18 cellular contexts compared by ENCODE assay signal in the genomic region with DNA sequence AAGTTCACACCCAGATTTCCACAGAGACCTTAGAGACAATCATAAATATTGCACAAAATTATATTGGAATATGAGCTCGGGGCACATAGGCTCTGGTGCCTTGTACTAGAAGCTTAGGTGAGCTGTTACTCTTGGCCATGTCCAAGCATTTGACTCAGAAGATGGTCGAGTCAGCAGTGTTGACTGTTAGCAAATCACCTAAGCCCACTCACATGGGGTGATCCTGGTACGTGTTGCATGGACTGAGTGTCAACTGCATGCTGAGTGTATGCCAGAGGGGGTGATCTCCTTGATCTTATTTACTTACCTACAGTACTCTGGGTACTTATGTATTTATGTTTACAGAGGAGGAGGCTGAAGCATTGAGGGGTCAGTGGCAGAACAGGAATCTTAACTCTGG. TPM values are rescaled to one million over a fixed set of nuclear protein-coding genes. Genes with fewer than 3 reads are reported as not detected.
DNase-seq lines count a peak whose midpoint lies in the region; ATAC-seq, FAIRE-seq and TF ChIP-seq lines count a peak whose summit lies in the region.
"Had no signal": no experiment of that assay in that cellular context is flagged by ENCODE, and none has a peak within 500 bp of the region (broad histone marks: within the 10 kb centered on the region; RNA-seq: fewer than 3 reads in every experiment).

No MANE protein-coding gene starts in this region.

- H3K4ac ChIP-seq in H1 (replicated peaks; ENCODE audit: insufficient read length, low read depth, low read length) = no peak overlapping the region

- CTCF ChIA-PET in CD8-positive, alpha-beta memory T cell (lab: Charles Lee) = interaction anchor here (0.7 to 5.1 kb wide), 2 partner anchors 14 to 24 kb away, joined by 3 to 29 read pairs; partner anchors contain the start of gene SMAD3
- CTCF ChIA-PET in OCI-LY7 (lab: Charles Lee; ENCODE audit: unreplicated experiment) = interaction anchor here (0.9 to 1.2 kb wide), 2 partner anchors 8 to 10 kb away, joined by 3 read pairs; no protein-coding TSS in a partner anchor
- CTCF ChIA-PET in H1 (lab: Charles Lee; ENCODE audit: partially characterized antibody) = interaction anchor here (0.7 to 1.4 kb wide), 8 partner anchors 10 to 258 kb away, joined by 3 read pairs; no protein-coding TSS in a partner anchor

- peaks cover 91 to 98% (median 97%) of the 10 kb centered on the region in 3 donors for H3K4me1 Mint-ChIP-seq in CD8-positive, alpha-beta memory T cell

- POLR2A ChIA-PET in CD8-positive, alpha-beta memory T cell (lab: Charles Lee) = interaction anchor here (0.6 to 2.3 kb wide), 2 partner anchors 9 to 10 kb away, joined by 5 to 9 read pairs; no protein-coding TSS in a partner anchor
- POLR2A ChIA-PET in OCI-LY7 (lab: Charles Lee) = interaction anchor here (0.6 to 12.4 kb wide), 6 partner anchors 10 to 377 kb away, joined by 3 to 80 read pairs (median 6); partner anchors contain the start of gene SMAD6
- POLR2A ChIA-PET in H1 (lab: Charles Lee; ENCODE audit: partially characterized antibody) = interaction anchor here (1.8 kb wide), 1 partner anchor 11 kb away, joined by 6 read pairs; no protein-coding TSS in a partner anchor

- TF ChIP-seq CTCF in OCI-LY7 (conservative IDR thresholded peaks at IDR 0.05; ENCODE audit: low read length) = no peak
- no peak for TF ChIP-seq CTCF in H1 (IDR thresholded peaks at IDR 0.05; ENCODE audit: control extremely low read depth in 1 of 3, insufficient read depth in 1 of 3, low read depth in 1 of 3, low read length in 3 of 3)
- no peak for TF ChIP-seq CTCF in sigmoid colon (IDR thresholded peaks at IDR 0.05)

- H3K9me3 ChIP-seq in CD8-positive, alpha-beta memory T cell (ENCODE audit: low read length) = no peaks in the 10 kb centered on the region
- no peaks in the 10 kb centered on the region for H3K9me3 ChIP-seq in OCI-LY7 (ENCODE audit: low read length)
- no peaks in the 10 kb centered on the region for H3K9me3 ChIP-seq in H1 (ENCODE audit: insufficient read depth in 2 of 2, low read depth in 1 of 2, low read length in 1 of 2)
- H3K9me3 ChIP-seq in sigmoid colon = no peaks in the 10 kb centered on the region

- FAIRE-seq in H1 (lab: Jason Lieb, UNC) = no peak
- FAIRE-seq in HTR-8/SVneo (lab: Jason Lieb, UNC) = no peak
- FAIRE-seq: G401.6 had no signal

- no peak overlapping the region for H3K56ac ChIP-seq in H1 (replicated peaks; ENCODE audit: insufficient read length, low read depth, low read length)

- DNase-seq in CD8-positive, alpha-beta memory T cell = no peak
- DNase-seq in OCI-LY7 (ENCODE audit: low spot score) (no peak), H1 (ENCODE audit: low read depth in 1 of 2, low spot score in 2 of 2) (no peak), sigmoid colon (no peak), HTR-8/SVneo (ENCODE audit: insufficient read length, low spot score) (no peak), superior temporal gyrus (ENCODE audit: extremely low spot score) (no peak), substantia nigra (lab: John Stamatoyannopoulos, UW) (no peak)
- DNase-seq: activated naive CD4-positive, alpha-beta T cell treated with anti-CD3 and anti-CD28 coated beads, Interleukin-2, amount 10 ng/mL, durations not matched to agents 7 days and 5 days; effector CD8-positive, alpha-beta T cell; HCEC 1CT; MV-4-11; NCI-H526 treated with DMSO at 0.1 percent for 48 hours; posterior cingulate gyrus; WERI-Rb-1 had no signal

- peak overlapping the region; percentile 4; the same call in 1 of the 2 replicates for H4K8ac ChIP-seq in H1 (ENCODE audit: extremely low read depth, insufficient read depth, low read length)

- TF ChIP-seq RAD21 in H1 (IDR thresholded peaks at IDR 0.05 in 1 of 2, conservative IDR thresholded peaks at IDR 0.05 in 1 of 2; ENCODE audit: low read depth in 2 of 2, low read length in 2 of 2) = no peak

- H2BK5ac ChIP-seq in H1 (ENCODE audit: low read depth, low read length) = no peak overlapping the region

- H3K36me3 ChIP-seq in CD8-positive, alpha-beta memory T cell (ENCODE audit: insufficient read depth, low read length) = no peaks in the 10 kb centered on the region
- H3K36me3 ChIP-seq in OCI-LY7 (ENCODE audit: insufficient read depth, low read length) (peaks cover 41% of the 10 kb centered on the region), H1 (ENCODE audit: control insufficient read depth in 2 of 4, insufficient read depth in 4 of 4, low read length in 3 of 4) (no peaks in the 10 kb centered on the region; a peak in 1 of 8 replicates), sigmoid colon (no peaks in the 10 kb centered on the region)
- H3K36me3 ChIP-seq: WERI-Rb-1 had no signal

- no peak for TF ChIP-seq POLR2A in H1 (IDR thresholded peaks at IDR 0.05; ENCODE audit: control extremely low read depth in 1 of 2, low read depth in 2 of 2, low read length in 2 of 2)
- TF ChIP-seq POLR2A in sigmoid colon (IDR thresholded peaks at IDR 0.05) = no peak

- 89% methylated on average over 3 of the region's 3 CpGs; no CpG with 5 or more reads in 1 of the 2 experiments for WGBS in H1 (ENCODE audit: extremely low coverage in 1 of 2, insufficient coverage in 1 of 2, insufficient read length in 1 of 2, insufficient replicate concordance in 2 of 2, low coverage in 1 of 2, low lambda C conversion rate in 2 of 2, missing lambda C conversion rate in 1 of 2), 2 experiments
- WGBS in sigmoid colon, 2 donors = 83 to 88% methylated on average over 3 of the region's 3 CpGs

- H3K27me3 ChIP-seq in CD8-positive, alpha-beta memory T cell (ENCODE audit: insufficient read depth, low read length, poor library complexity, severe bottlenecking) = no peaks in the 10 kb centered on the region
- H3K27me3 ChIP-seq in H1 (replicated peaks in 1 of 4; ENCODE audit: control insufficient read depth in 3 of 4, extremely low read depth in 1 of 4, insufficient read depth in 3 of 4, low read length in 3 of 4) = no peaks in the 10 kb centered on the region
- no peaks in the 10 kb centered on the region for H3K27me3 ChIP-seq in sigmoid colon

- peaks cover 93% of the 10 kb centered on the region for H3K79me2 ChIP-seq in OCI-LY7 (ENCODE audit: insufficient read depth, low read depth, low read length)
- peaks cover 0 to 16% of the 10 kb centered on the region in 2 experiments; a peak in 2 of 4 replicates for H3K79me2 ChIP-seq in H1 (ENCODE audit: control insufficient read depth in 1 of 2, insufficient read depth in 2 of 2, low read length in 2 of 2)

- intact Hi-C loops in OCI-LY7 (cut with micrococcal nuclease; ENCODE audit: unreplicated experiment) = no loop called here
- intact Hi-C loops in sigmoid colon (cut with DNase I) = no loop called here

- H2BK15ac ChIP-seq in H1 (ENCODE audit: low read length) = no peak overlapping the region

- no peaks in the 10 kb centered on the region for H3K9me3 Mint-ChIP-seq in CD8-positive, alpha-beta memory T cell
- H3K9me3 Mint-ChIP-seq: activated naive CD4-positive, alpha-beta T cell treated with anti-CD3 and anti-CD28 coated beads, Interleukin-2, amount 10 ng/mL, durations not matched to agents 7 days and 5 days had no signal

- no peak overlapping the region for H3K4me3 ChIP-seq in CD8-positive, alpha-beta memory T cell (ENCODE audit: low read length)
- H3K4me3 ChIP-seq in OCI-LY7 (ENCODE audit: low read depth, low read length, poor library complexity, severe bottlenecking) (peak overlapping the region; percentile 6), H1 (ENCODE audit: extremely low read depth in 1 of 4, insufficient read depth in 2 of 4, low read depth in 3 of 4, low read length in 4 of 4) (no peak overlapping the region), sigmoid colon (no peak overlapping the region)

- no peak overlapping the region for H2AK5ac ChIP-seq in H1 (ENCODE audit: low read depth, low read length)

- H3K23me2 ChIP-seq in H1 (ENCODE audit: low read depth, low read length) = no peaks in the 10 kb centered on the region

- BruUV-seq in OCI-LY7 (replicated peaks; lab: Mats Ljungman, UMichigan) = no TSS peak

- no peak overlapping the region for H4K91ac ChIP-seq in H1 (replicated peaks; ENCODE audit: insufficient read length, low read length)

- H3K4me2 ChIP-seq in OCI-LY7 (ENCODE audit: low read length) = peak overlapping the region; percentile 86
- no peak overlapping the region for H3K4me2 ChIP-seq in H1 (ENCODE audit: insufficient read depth in 1 of 2, low read depth in 2 of 2, low read length in 2 of 2)

- peaks cover 91% of the 10 kb centered on the region for H3K4me1 ChIP-seq in CD8-positive, alpha-beta memory T cell (ENCODE audit: insufficient read depth, low read length)
- H3K4me1 ChIP-seq in OCI-LY7 (ENCODE audit: insufficient read depth, low read length, poor library complexity, severe bottlenecking) (peaks cover 98% of the 10 kb centered on the region), H1 (replicated peaks in 1 of 4; ENCODE audit: control insufficient read depth in 3 of 4, insufficient read depth in 4 of 4, low read length in 3 of 4) (peaks cover 0 to 11% (median 4%) of the 10 kb centered on the region in 4 experiments; a peak in 6 of 7 replicates), sigmoid colon (peaks cover 0 to 91% (median 60%) of the 10 kb centered on the region in 4 donors)

- H3K27me3 Mint-ChIP-seq in CD8-positive, alpha-beta memory T cell = no peaks in the 10 kb centered on the region
- H3K27me3 Mint-ChIP-seq: activated naive CD4-positive, alpha-beta T cell treated with anti-CD3 and anti-CD28 coated beads, Interleukin-2, amount 10 ng/mL, durations not matched to agents 7 days and 5 days had no signal

- H3K4me3 Mint-ChIP-seq in CD8-positive, alpha-beta memory T cell = peak overlapping the region in 3 of 7 donors; percentile 6 to 35 (median 25)
- H3K4me3 Mint-ChIP-seq: activated naive CD4-positive, alpha-beta T cell treated with anti-CD3 and anti-CD28 coated beads, Interleukin-2, amount 10 ng/mL, durations not matched to agents 7 days and 5 days had no signal

- H2BK120ac ChIP-seq in H1 (replicated peaks; ENCODE audit: low read depth, low read length) = no peak overlapping the region

- H3K36me3 Mint-ChIP-seq in CD8-positive, alpha-beta memory T cell = peaks cover 3 to 60% (median 6%) of the 10 kb centered on the region in 3 donors

- no peak overlapping the region for H4K5ac ChIP-seq in H1 (ENCODE audit: insufficient read length, low read depth, low read length)

- no peak overlapping the region for H3K18ac ChIP-seq in H1 (ENCODE audit: extremely low read depth, low read length)

- no peak overlapping the region for H3K27ac ChIP-seq in CD8-positive, alpha-beta memory T cell (ENCODE audit: low read depth, low read length)
- peak overlapping the region; percentile 99 for H3K27ac ChIP-seq in OCI-LY7 (ENCODE audit: low read depth, low read length, poor library complexity, severe bottlenecking)
- H3K27ac ChIP-seq in H1 (ENCODE audit: low read depth, low read length) = no peak overlapping the region
- peak overlapping the region in 3 of 4 donors; percentile 72 to 81 (median 76) for H3K27ac ChIP-seq in sigmoid colon
- no peak overlapping the region for H3K27ac ChIP-seq in substantia nigra (ENCODE audit: low read depth, low read length, poor library complexity, severe bottlenecking)
- H3K27ac ChIP-seq: WERI-Rb-1 had no signal

- H4K20me1 ChIP-seq in OCI-LY7 (ENCODE audit: insufficient read depth, low read length) (no peaks in the 10 kb centered on the region), H1 (replicated peaks in 1 of 2; ENCODE audit: control insufficient read depth in 1 of 2, insufficient read depth in 2 of 2, low read length in 2 of 2) (no peaks in the 10 kb centered on the region)

- no peak for TF ChIP-seq EP300 in H1 (IDR thresholded peaks at IDR 0.05; ENCODE audit: borderline replicate concordance in 1 of 2, low read depth in 2 of 2, low read length in 2 of 2)
- no peak for TF ChIP-seq EP300 in sigmoid colon (IDR thresholded peaks at IDR 0.05)

- no peak for ATAC-seq in HG03439 (IDR thresholded peaks at IDR 0.05; ENCODE audit: unreplicated experiment)
- ATAC-seq: left lobe of liver, SK-N-SH treated with all-trans-retinoic acid at 6 μM for 48 hours had no signal

- H3K9me2 ChIP-seq in OCI-LY7 (ENCODE audit: insufficient read depth, low read length) = no peaks in the 10 kb centered on the region

- H2BK20ac ChIP-seq in H1 (ENCODE audit: low read length) = no peak overlapping the region

- H3K27ac Mint-ChIP-seq in CD8-positive, alpha-beta memory T cell = peak overlapping the region; percentile 18 to 93 (median 65)

- H3K79me1 ChIP-seq in H1 (ENCODE audit: low read depth, low read length) = peaks cover 4% of the 10 kb centered on the region

- no peak overlapping the region for H3K14ac ChIP-seq in H1 (ENCODE audit: insufficient read length)

- H2AFZ ChIP-seq in OCI-LY7 (ENCODE audit: low read length) = no peak overlapping the region
- H2AFZ ChIP-seq in H1 (ENCODE audit: low read length) = no peak overlapping the region

- H3K23ac ChIP-seq in H1 (ENCODE audit: insufficient read length) = no peak overlapping the region

- no peak overlapping the region for H3K9ac ChIP-seq in H1 (replicated peaks in 1 of 4; ENCODE audit: extremely low read depth in 1 of 4, low read depth in 3 of 4, low read length in 3 of 4)

- no peak overlapping the region for H2BK12ac ChIP-seq in H1 (ENCODE audit: low read depth, low read length)

RNA-seq across cellular contexts. Expression of gene SMAD3, which starts 14.0 kb away (rescaled TPM):
- total RNA-seq in CD8-positive, alpha-beta memory T cell = 10 to 100 TPM; 30.2 to 34.2 TPM
- 31.7 TPM for polyA plus RNA-seq in CD8-positive, alpha-beta memory T cell
- 32.8 and 41.2 TPM in 2 replicates for total RNA-seq in OCI-LY7 (2014; rRNA removed; shearing (Covaris generic))
- total RNA-seq in OCI-LY7 (2022) = 77.8 and 84.5 TPM in 2 replicates
- 11.1 and 12.4 TPM in 2 replicates for total RNA-seq in H1 (2021; fragmentation: NEBNext Ultra II Directional; extraction: Animal tissue kit (Norgen Biotek cat#: 25700))
- polyA plus RNA-seq in H1 (2011; rRNA removed) = 10.1 and 17.3 TPM in 2 replicates
- polyA plus RNA-seq in H1 (2011; cell fraction: cytosol; rRNA removed) = 9.1 TPM
- 41.6 TPM for polyA plus RNA-seq in H1 (2011; cell fraction: nucleus; rRNA removed)
- 7.8 to 10.4 TPM (median 8.7 TPM) in 4 replicates for polyA plus RNA-seq in H1 (2012, experiment 1 of 2)
- polyA plus RNA-seq in H1 (2012, experiment 2 of 2) = 5.0 TPM
- polyA plus RNA-seq in H1 (2013, experiment 1 of 2) = 13.2 TPM
- 11.1 TPM for polyA plus RNA-seq in H1 (2013, experiment 2 of 2)
- 16.5 and 18.3 TPM in 2 replicates for polyA minus RNA-seq in H1 (2011; rRNA and poly(A)+ RNA removed)
- polyA minus RNA-seq in H1 (2011; cell fraction: cytosol; rRNA and poly(A)+ RNA removed) = 12.3 TPM
- 14.3 TPM for polyA minus RNA-seq in H1 (2011; cell fraction: nucleus; rRNA and poly(A)+ RNA removed)
- total RNA-seq in sigmoid colon = 10 to 100 TPM; 17.8 to 28.2 (median 18.4) TPM
- polyA plus RNA-seq in sigmoid colon = 10 to 100 TPM; 12.5 to 23.2 (median 13.8) TPM

Comparison
In these comparisons a context has a peak if more than half of its experiments do, and no peak if none do; other contexts are left out.
1. H3K27ac ChIP-seq: peak in OCI-LY7 (single experiment) and sigmoid colon (3 of 4); none in CD8-positive, alpha-beta memory T cell (single experiment), H1 (single experiment) and substantia nigra (single experiment).